Comparison of ENCODE assay signal across 16 cellular contexts in the genomic region with DNA sequence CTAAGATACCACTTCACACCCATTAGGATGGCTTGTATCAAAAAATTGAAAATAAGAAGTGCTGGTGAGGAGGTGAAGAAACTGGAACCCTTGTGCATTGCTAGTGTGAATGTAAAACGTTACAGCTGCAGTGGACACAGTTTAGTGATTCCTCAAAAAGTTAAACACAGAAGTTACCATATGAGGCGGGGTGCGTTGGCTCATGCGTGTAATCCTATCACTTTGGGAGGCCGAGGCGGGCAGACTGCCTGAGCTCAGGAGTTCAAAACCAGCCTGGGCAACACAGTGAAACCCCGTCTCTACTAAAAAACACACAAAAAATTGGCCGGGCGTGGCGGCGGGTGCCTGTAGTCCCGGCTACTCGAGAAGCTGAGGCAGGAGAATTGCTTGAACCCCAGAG. TPM values are rescaled to one million over a fixed set of nuclear protein-coding genes. Genes with fewer than 3 reads are reported as not detected.
DNase-seq lines count a peak whose midpoint lies in the region; ATAC-seq, FAIRE-seq and TF ChIP-seq lines count a peak whose summit lies in the region.
"Had no signal": no experiment of that assay in that cellular context is flagged by ENCODE, and none has a peak within 500 bp of the region (broad histone marks: within the 10 kb centered on the region; RNA-seq: fewer than 3 reads in every experiment).

No MANE protein-coding gene starts in this region.

- H3K4me3 ChIP-seq in HCT116 (replicated peaks in 1 of 2; ENCODE audit: low read depth in 1 of 2, low read length in 2 of 2) (no peak overlapping the region), astrocyte (ENCODE audit: insufficient read depth, low read depth, low read length) (no peak overlapping the region), neutrophil (ENCODE audit: low read depth in 1 of 2, low read length in 1 of 2) (no peak overlapping the region), body of pancreas (no peak overlapping the region)
- H3K4me3 ChIP-seq: neural progenitor cell, SK-N-MC, upper lobe of left lung had no signal

- H3K27ac Mint-ChIP-seq in CD14-positive monocyte (peak overlapping the region; percentile 9 to 94 (median 82)), astrocyte (ENCODE audit: unreplicated experiment) (peak overlapping the region; percentile 59)
- H3K27ac Mint-ChIP-seq: neural progenitor cell had no signal

- no peaks in the 10 kb centered on the region for H3K9me3 Mint-ChIP-seq in CD14-positive monocyte
- H3K9me3 Mint-ChIP-seq in astrocyte (ENCODE audit: unreplicated experiment): no peaks in the 10 kb centered on the region
- H3K9me3 Mint-ChIP-seq: neural progenitor cell had no signal

- no peaks in the 10 kb centered on the region for H3K27me3 Mint-ChIP-seq in CD14-positive monocyte (ENCODE audit: low read depth in 3 of 3)
- no peaks in the 10 kb centered on the region for H3K27me3 Mint-ChIP-seq in astrocyte (ENCODE audit: low read depth, unreplicated experiment)

- peaks cover 2 to 4% of the 10 kb centered on the region in 2 experiments; a peak in 3 of 4 replicates for H3K36me3 ChIP-seq in HCT116 (ENCODE audit: control insufficient read depth in 1 of 2, insufficient read depth in 2 of 2, low read length in 2 of 2)
- peaks cover 10% of the 10 kb centered on the region for H3K36me3 ChIP-seq in astrocyte (ENCODE audit: insufficient read depth, low read length)
- peaks cover 99% of the 10 kb centered on the region for H3K36me3 ChIP-seq in neutrophil
- H3K36me3 ChIP-seq in body of pancreas (replicated peaks in 1 of 2; ENCODE audit: insufficient read depth in 1 of 2, low read depth in 2 of 2): peaks cover 10 to 26% of the 10 kb centered on the region in 2 donors
- H3K36me3 ChIP-seq: neural progenitor cell had no signal

- H3K4me2 ChIP-seq in HCT116 (ENCODE audit: low read length) (no peak overlapping the region), astrocyte (ENCODE audit: low read length) (no peak overlapping the region)
- H3K4me2 ChIP-seq: neural progenitor cell had no signal

- H3K9ac ChIP-seq in HCT116 (ENCODE audit: low read length): no peak overlapping the region
- no peak overlapping the region for H3K9ac ChIP-seq in astrocyte (ENCODE audit: low read length)
- H3K9ac ChIP-seq: neural progenitor cell had no signal

- H3K9me2 ChIP-seq in HCT116 (ENCODE audit: insufficient read depth): no peaks in the 10 kb centered on the region

- POLR2A ChIA-PET in HCT116 (lab: Charles Lee): no interaction called here

- H3K9me3 ChIP-seq in HCT116 (ENCODE audit: control insufficient read depth in 1 of 2, insufficient read depth in 1 of 2, low read depth in 1 of 2, low read length in 2 of 2): no peaks in the 10 kb centered on the region
- H3K9me3 ChIP-seq in astrocyte (ENCODE audit: insufficient read depth, low read depth, low read length): no peaks in the 10 kb centered on the region
- H3K9me3 ChIP-seq in neutrophil: no peaks in the 10 kb centered on the region
- no peaks in the 10 kb centered on the region for H3K9me3 ChIP-seq in body of pancreas
- H3K9me3 ChIP-seq: upper lobe of left lung had no signal

- TF ChIP-seq CTCF in CD14-positive monocyte (IDR thresholded peaks at IDR 0.05) (no peak), HCT116 (IDR thresholded peaks at IDR 0.05 in 2 of 3, conservative IDR thresholded peaks at IDR 0.05 in 1 of 3; ENCODE audit: borderline replicate concordance in 1 of 3, insufficient read depth in 1 of 3, low read depth in 2 of 3, low read length in 2 of 3) (no peak), astrocyte (IDR thresholded peaks at IDR 0.05; ENCODE audit: insufficient read depth, low read depth, low read length) (no peak), neutrophil (IDR thresholded peaks at IDR 0.05) (no peak), body of pancreas (IDR thresholded peaks at IDR 0.05) (no peak)

- H3K4me1 Mint-ChIP-seq in CD14-positive monocyte: peaks cover 51% of the 10 kb centered on the region
- H3K4me1 Mint-ChIP-seq in astrocyte (ENCODE audit: low read depth, unreplicated experiment): peaks cover 2% of the 10 kb centered on the region
- H3K4me1 Mint-ChIP-seq: neural progenitor cell had no signal

- no peak for TF ChIP-seq RAD21 in HCT116 (IDR thresholded peaks at IDR 0.05; ENCODE audit: low read depth)

- no peak for FAIRE-seq in astrocyte (lab: Jason Lieb, UNC)

- TSS peak; percentile 23 for BruUV-seq in HCT116 (replicated peaks; lab: Mats Ljungman, UMichigan)

- no peak overlapping the region for H3K27ac ChIP-seq in HCT116 (ENCODE audit: low read depth, low read length)
- no peak overlapping the region for H3K27ac ChIP-seq in astrocyte (ENCODE audit: low read depth, low read length)
- peak overlapping the region; percentile 85 for H3K27ac ChIP-seq in neutrophil
- no peak overlapping the region for H3K27ac ChIP-seq in body of pancreas
- H3K27ac ChIP-seq: neural progenitor cell had no signal

- H3K27me3 ChIP-seq in HCT116 (ENCODE audit: insufficient read depth, low read length) (no peaks in the 10 kb centered on the region), astrocyte (ENCODE audit: insufficient read depth, low read length) (no peaks in the 10 kb centered on the region), neutrophil (no peaks in the 10 kb centered on the region), body of pancreas (no peaks in the 10 kb centered on the region)
- H3K27me3 ChIP-seq: neural progenitor cell, upper lobe of left lung had no signal

- no peak for TF ChIP-seq POLR2A in HCT116 (IDR thresholded peaks at IDR 0.05; ENCODE audit: borderline replicate concordance, extremely low read depth, insufficient read depth, insufficient read length)
- no peak for TF ChIP-seq POLR2A in body of pancreas (IDR thresholded peaks at IDR 0.05)

- intact Hi-C loops in CD14-positive monocyte (cut with micrococcal nuclease) (no loop called here), HCT116 (cut with micrococcal nuclease) (no loop called here), body of pancreas (cut with DNase I) (no loop called here)

- ATAC-seq in HCT116 (no peak), body of pancreas (no peak), GM21717 (IDR thresholded peaks at IDR 0.05; ENCODE audit: unreplicated experiment) (no peak)
- ATAC-seq: left ventricle myocardium superior, sciatic nerve had no signal

- H3K36me3 Mint-ChIP-seq in CD14-positive monocyte (peaks cover 62 to 86% of the 10 kb centered on the region in 2 donors), astrocyte (ENCODE audit: low read depth, unreplicated experiment) (peaks cover 3% of the 10 kb centered on the region)

- WGBS in body of pancreas, 2 donors: 85 to 89% methylated on average over 13 of the region's 13 CpGs

- H2AFZ ChIP-seq in HCT116 (ENCODE audit: low read depth, low read length, poor library complexity, severe bottlenecking) (no peak overlapping the region), astrocyte (ENCODE audit: low read depth, low read length) (no peak overlapping the region)
- H2AFZ ChIP-seq: neural progenitor cell had no signal

- no peaks in the 10 kb centered on the region for H4K20me1 ChIP-seq in HCT116 (ENCODE audit: insufficient read depth)
- H4K20me1 ChIP-seq in astrocyte (ENCODE audit: insufficient read depth, low read length): peaks cover 79% of the 10 kb centered on the region

- H3K79me2 ChIP-seq in HCT116 (ENCODE audit: insufficient read depth, low read length) (no peaks in the 10 kb centered on the region), astrocyte (ENCODE audit: insufficient read depth, low read length) (peaks cover 4% of the 10 kb centered on the region)

- H3K4me3 Mint-ChIP-seq in CD14-positive monocyte (no peak overlapping the region), astrocyte (ENCODE audit: unreplicated experiment) (no peak overlapping the region)
- H3K4me3 Mint-ChIP-seq: neural progenitor cell had no signal

- H3K4me1 ChIP-seq in HCT116 (ENCODE audit: control insufficient read depth in 1 of 2, insufficient read depth in 2 of 2, low read length in 2 of 2) (peaks cover 4 to 11% of the 10 kb centered on the region in 2 experiments; a peak in 3 of 4 replicates), astrocyte (ENCODE audit: insufficient read depth, low read length) (peaks cover 4% of the 10 kb centered on the region), neutrophil (ENCODE audit: control insufficient read depth in 1 of 2, insufficient read depth in 1 of 2, low read depth in 1 of 2, low read length in 1 of 2) (peaks cover 23 to 29% of the 10 kb centered on the region in 2 experiments), body of pancreas (no peaks in the 10 kb centered on the region)
- H3K4me1 ChIP-seq: neural progenitor cell had no signal

- CTCF ChIA-PET in HCT116 (lab: Charles Lee): no interaction called here

- DNase-seq in CD14-positive monocyte (ENCODE audit: low spot score) (peak; percentile 11), HCT116 (ENCODE audit: low read depth, low spot score) (no peak), astrocyte (ENCODE audit: low read depth) (no peak), body of pancreas (no peak), inferior parietal cortex (ENCODE audit: extremely low spot score) (no peak), NCI-H524 treated with DMSO at 0.1 percent for 48 hours (lab: John Stamatoyannopoulos, UW) (no peak)
- DNase-seq: activated naive CD4-positive, alpha-beta T cell treated with Interleukin-2 at 50 U/mL for 16 hours; left ventricle myocardium superior; NCI-H2227 treated with DMSO at 0.1 percent for 48 hours; stimulated activated CD4-positive, alpha-beta T cell treated with anti-CD3 and anti-CD28 coated beads, Interleukin-4, amount 100 ng/mL, for 1 hour had no signal

- RAD21 ChIA-PET in HCT116 (lab: Charles Lee; ENCODE audit: low non-redundant PET in 1 of 2, low total read pairs in 2 of 2, uncharacterized antibody in 2 of 2, unreplicated experiment in 2 of 2): no interaction called here

TF ChIP-seq in HCT116, 20 proteins besides CTCF, POLR2A, EP300 and RAD21 (continues in another document):
- TF ChIP-seq SP1 (IDR thresholded peaks at IDR 0.05; ENCODE audit: low read depth) (no peak), JUND (IDR thresholded peaks at IDR 0.05) (no peak), EZH2phosphoT487 (IDR thresholded peaks at IDR 0.05; ENCODE audit: borderline replicate concordance) (no peak), YY1 (IDR thresholded peaks at IDR 0.05; ENCODE audit: extremely low read depth, insufficient replicate concordance, low read depth, low read length) (no peak), ZFX (IDR thresholded peaks at IDR 0.05) (no peak), CBX3 (IDR thresholded peaks at IDR 0.05; ENCODE audit: low read depth) (no peak), EGR1 (IDR thresholded peaks at IDR 0.05; ENCODE audit: low read depth) (no peak), ZNF274 (IDR thresholded peaks at IDR 0.05; ENCODE audit: low read depth, low read length) (no peak), CEBPB (IDR thresholded peaks at IDR 0.05; ENCODE audit: low read depth) (no peak), POLR2AphosphoS5 (IDR thresholded peaks at IDR 0.05; ENCODE audit: low read depth, low read length) (no peak)
- TF ChIP-seq, protein P1, sequence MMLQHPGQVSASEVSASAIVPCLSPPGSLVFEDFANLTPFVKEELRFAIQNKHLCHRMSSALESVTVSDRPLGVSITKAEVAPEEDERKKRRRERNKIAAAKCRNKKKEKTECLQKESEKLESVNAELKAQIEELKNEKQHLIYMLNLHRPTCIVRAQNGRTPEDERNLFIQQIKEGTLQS (IDR thresholded peaks at IDR 0.05): no peak

RNA-seq across cellular contexts. Expression of gene SGSM3, which starts 43.5 kb away (rescaled TPM):
- polyA plus RNA-seq in CD14-positive monocyte: 10 to 100 TPM; 27.9 to 29.1 TPM
- total RNA-seq in HCT116 (2021; ENCODE audit: unreplicated experiment) (58.8 TPM), astrocyte (69.5 and 70.9 TPM in 2 replicates), body of pancreas (100 to 1,000 TPM; 125 to 231 TPM)
- 64.7 and 72.2 TPM in 2 replicates for polyA plus RNA-seq in HCT116 (2012)
